Comparison of ENCODE assay signal across 22 cellular contexts in the genomic region with DNA sequence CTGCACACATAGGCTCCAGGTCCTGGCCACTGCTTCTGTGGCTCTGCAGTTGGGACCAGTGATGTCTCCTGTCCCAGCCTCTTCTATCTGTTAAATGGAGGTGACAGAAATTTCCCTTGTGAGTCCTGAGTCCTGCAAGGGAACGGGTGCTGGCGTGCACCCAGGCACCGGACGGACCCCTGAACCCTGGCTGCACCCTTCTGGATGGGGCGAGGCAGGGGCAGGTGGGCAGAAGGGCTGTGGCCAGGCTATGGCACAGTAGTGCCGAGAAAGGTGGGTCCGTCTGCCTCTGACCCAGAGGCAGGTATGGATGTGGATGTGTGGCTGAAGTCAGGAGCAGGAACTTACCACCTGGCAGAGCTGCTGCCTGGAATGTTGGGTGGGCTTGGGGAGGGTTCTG.
"Had no signal": no experiment of that assay in that cellular context is flagged by ENCODE, and none has a peak within 500 bp of the region (broad histone marks: within the 10 kb centered on the region; RNA-seq: fewer than 3 reads in every experiment).

No MANE protein-coding gene starts in this region.

- H3K27ac Mint-ChIP-seq: activated naive CD4-positive, alpha-beta T cell treated with anti-CD3 and anti-CD28 coated beads for 36 hours; activated naive CD8-positive, alpha-beta T cell treated with anti-CD3 and anti-CD28 coated beads, Interleukin-2, amount 10 ng/mL, durations not matched to agents 7 days and 5 days; activated T-helper 2 cell treated with anti-CD3 and anti-CD28 coated beads, Interferon-gamma antibody, Interleukin-2, Interleukin-4, amounts not matched to agents 10 μg/mL and 5 μg/mL and 100 μg/mL, durations not matched to agents 14 hours and 24 hours and 36 hours; mesothelial cell of epicardium; progenitor cell of endocrine pancreas; stimulated activated naive CD8-positive, alpha-beta T cell treated with anti-CD3 and anti-CD28 coated beads, Interleukin-15, Interleukin-2, amounts not matched to agents 100 ng/mL and 50 ng/mL, for 24 hours had no signal

- H3K9me3 ChIP-seq: suprapubic skin, tibial nerve had no signal

- H3K36me3 ChIP-seq: suprapubic skin had no signal

- FAIRE-seq: endometrium, keratinocyte, urothelium cell line had no signal

- ATAC-seq: activated T-cell treated with anti-CD3 and anti-CD28 coated beads, Interleukin-2, amount 50 U/mL, for 4 hours; naive thymus-derived CD8-positive, alpha-beta T cell had no signal

- H3K27me3 Mint-ChIP-seq: progenitor cell of endocrine pancreas had no signal

- H3K9me3 Mint-ChIP-seq: activated naive CD4-positive, alpha-beta T cell treated with anti-CD3 and anti-CD28 coated beads for 36 hours; activated naive CD8-positive, alpha-beta T cell treated with anti-CD3 and anti-CD28 coated beads, Interleukin-2, amount 10 ng/mL, durations not matched to agents 7 days and 5 days; activated T-cell treated with anti-CD3 and anti-CD28 coated beads, Interleukin-2, amount 50 U/mL, for 4 hours; activated T-helper 2 cell treated with anti-CD3 and anti-CD28 coated beads, Interferon-gamma antibody, Interleukin-2, Interleukin-4, amounts not matched to agents 10 μg/mL and 5 μg/mL and 100 μg/mL, durations not matched to agents 14 hours and 24 hours and 36 hours; mesothelial cell of epicardium; naive thymus-derived CD8-positive, alpha-beta T cell; stimulated activated naive CD8-positive, alpha-beta T cell treated with anti-CD3 and anti-CD28 coated beads, Interleukin-15, Interleukin-2, amounts not matched to agents 100 ng/mL and 50 ng/mL, for 24 hours had no signal

- H3K27ac ChIP-seq: suprapubic skin had no signal

- H3K36me3 Mint-ChIP-seq: activated naive CD8-positive, alpha-beta T cell treated with anti-CD3 and anti-CD28 coated beads, Interleukin-2, amount 10 ng/mL, durations not matched to agents 7 days and 5 days; naive thymus-derived CD8-positive, alpha-beta T cell had no signal

- H3K4me3 ChIP-seq: lung, suprapubic skin, tibial nerve had no signal

- DNase-seq: activated CD4-positive, alpha-beta T cell treated with anti-CD3 and anti-CD28 coated beads for 1 hour; activated CD4-positive, alpha-beta T cell treated with anti-CD3 and anti-CD28 coated beads, Interleukin-2, amount 50 U/mL, for 1 hour; activated CD8-positive, alpha-beta memory T cell treated with anti-CD3 and anti-CD28 coated beads, Interleukin-2, amount 50 U/mL, for 48 hours; activated naive CD4-positive, alpha-beta T cell treated with anti-CD3 and anti-CD28 coated beads for 36 hours; activated naive CD8-positive, alpha-beta T cell treated with anti-CD3 and anti-CD28 coated beads, Interleukin-2, amount 10 ng/mL, durations not matched to agents 7 days and 5 days; activated T-cell treated with anti-CD3 and anti-CD28 coated beads, Interleukin-2, amount 50 U/mL, for 4 hours; amniotic stem cell; foreskin fibroblast; naive thymus-derived CD8-positive, alpha-beta T cell; stimulated activated CD4-positive, alpha-beta T cell treated with anti-CD3 and anti-CD28 coated beads, Interleukin-1b, Interleukin-23, amount 100 ng/mL, for 48 hours; T-helper 1 cell; T-helper 9 cell had no signal

- H3K4me3 Mint-ChIP-seq: activated naive CD4-positive, alpha-beta T cell treated with anti-CD3 and anti-CD28 coated beads for 36 hours; activated naive CD8-positive, alpha-beta T cell treated with anti-CD3 and anti-CD28 coated beads, Interleukin-2, amount 10 ng/mL, durations not matched to agents 7 days and 5 days; activated T-cell treated with anti-CD3 and anti-CD28 coated beads, Interleukin-2, amount 50 U/mL, for 4 hours; mesothelial cell of epicardium; naive thymus-derived CD8-positive, alpha-beta T cell; stimulated activated naive CD8-positive, alpha-beta T cell treated with anti-CD3 and anti-CD28 coated beads, Interleukin-15, Interleukin-2, amounts not matched to agents 100 ng/mL and 50 ng/mL, for 24 hours had no signal

- H3K27me3 ChIP-seq: tibial nerve had no signal
